25 cellular contexts compared by ENCODE assay signal in genomic region chr4:133439830-133440229, GRCh38.
"Had no signal": no experiment of that assay in that cellular context is flagged by ENCODE, and none has a peak within 500 bp of the region (broad histone marks: within the 10 kb centered on the region; RNA-seq: fewer than 3 reads in every experiment).

No MANE protein-coding gene starts in this region.

- H3K36me3 ChIP-seq: esophagus muscularis mucosa had no signal

- FAIRE-seq: colon, frontal cortex had no signal

- DNase-seq: activated CD4-positive, alpha-beta T cell treated with anti-CD3 and anti-CD28 coated beads for 1 hour; activated CD4-positive, alpha-beta T cell treated with anti-CD3 and anti-CD28 coated beads for 48 hours; activated CD4-positive, alpha-beta T cell treated with anti-CD3 and anti-CD28 coated beads, Interleukin-2, amount 50 U/mL, for 1 hour; activated CD4-positive, alpha-beta T cell treated with anti-CD3 and anti-CD28 coated beads, Interleukin-2, amount 50 U/mL, for 48 hours; activated CD4-positive, CD25-positive, alpha-beta regulatory T cell; activated CD8-positive, alpha-beta memory T cell treated with anti-CD3 and anti-CD28 coated beads for 24 hours; activated CD8-positive, alpha-beta T cell treated with anti-CD3 and anti-CD28 coated beads for 36 hours; activated effector memory CD4-positive, alpha-beta T cell treated with Interleukin-2 at 50 U/mL for 16 hours; activated gamma-delta T cell treated with Interleukin-2 at 50 U/mL for 16 hours; activated naive CD4-positive, alpha-beta T cell treated with anti-CD3 and anti-CD28 coated beads, Interleukin-2, amount 50 U/mL, for 16 hours; activated naive CD4-positive, alpha-beta T cell treated with Interleukin-2 at 50 U/mL for 16 hours; activated T-cell treated with anti-CD3 and anti-CD28 coated beads, Interleukin-2, amount 50 U/mL, for 4 hours; amygdala; aorta; body of pancreas; cortex of kidney; dermis blood vessel endothelial cell; effector CD4-positive, alpha-beta T cell; effector memory CD8-positive, alpha-beta T cell; erythroblast; T-helper 2 cell had no signal

- H3K4me1 ChIP-seq: body of pancreas, esophagus muscularis mucosa had no signal

- H3K9me3 ChIP-seq: body of pancreas, esophagus muscularis mucosa had no signal

- H3K27me3 ChIP-seq: body of pancreas, esophagus muscularis mucosa had no signal

- H3K4me3 ChIP-seq: body of pancreas, esophagus muscularis mucosa had no signal

- H3K27ac ChIP-seq: body of pancreas, esophagus muscularis mucosa had no signal

- ATAC-seq: activated CD8-positive, alpha-beta T cell treated with anti-CD3 and anti-CD28 coated beads for 36 hours; activated T-cell treated with anti-CD3 and anti-CD28 coated beads, Interleukin-2, amount 50 U/mL, for 4 hours; activated T-helper 17 cell treated with anti-CD3 and anti-CD28 coated beads, Interleukin-2, amount 50 U/mL, for 72 hours; body of pancreas; effector memory CD8-positive, alpha-beta T cell had no signal
